1 cellular context compared by ENCODE assay signal in genomic region chr15:67035886-67036285, GRCh38.
TF ChIP-seq lines count a peak whose summit lies in the region.

No MANE protein-coding gene starts in this region.

TF ChIP-seq in H1, 55 proteins besides CTCF, POLR2A, EP300 and RAD21 (continued from another document):
- TF ChIP-seq, protein P1, sequence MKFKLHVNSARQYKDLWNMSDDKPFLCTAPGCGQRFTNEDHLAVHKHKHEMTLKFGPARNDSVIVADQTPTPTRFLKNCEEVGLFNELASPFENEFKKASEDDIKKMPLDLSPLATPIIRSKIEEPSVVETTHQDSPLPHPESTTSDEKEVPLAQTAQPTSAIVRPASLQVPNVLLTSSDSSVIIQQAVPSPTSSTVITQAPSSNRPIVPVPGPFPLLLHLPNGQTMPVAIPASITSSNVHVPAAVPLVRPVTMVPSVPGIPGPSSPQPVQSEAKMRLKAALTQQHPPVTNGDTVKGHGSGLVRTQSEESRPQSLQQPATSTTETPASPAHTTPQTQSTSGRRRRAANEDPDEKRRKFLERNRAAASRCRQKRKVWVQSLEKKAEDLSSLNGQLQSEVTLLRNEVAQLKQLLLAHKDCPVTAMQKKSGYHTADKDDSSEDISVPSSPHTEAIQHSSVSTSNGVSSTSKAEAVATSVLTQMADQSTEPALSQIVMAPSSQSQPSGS (IDR thresholded peaks at IDR 0.05; ENCODE audit: low read length) = no peak
- TF ChIP-seq CREB1 (IDR thresholded peaks at IDR 0.05) (no peak), TAF1 (IDR thresholded peaks at IDR 0.05; ENCODE audit: low read depth, low read length) (no peak), KDM5A (IDR thresholded peaks at IDR 0.05; ENCODE audit: low read length) (no peak), GABPA (IDR thresholded peaks at IDR 0.05; ENCODE audit: borderline replicate concordance, insufficient read depth, low read length) (no peak)
